26 cellular contexts compared by ENCODE assay signal in the genomic region with DNA sequence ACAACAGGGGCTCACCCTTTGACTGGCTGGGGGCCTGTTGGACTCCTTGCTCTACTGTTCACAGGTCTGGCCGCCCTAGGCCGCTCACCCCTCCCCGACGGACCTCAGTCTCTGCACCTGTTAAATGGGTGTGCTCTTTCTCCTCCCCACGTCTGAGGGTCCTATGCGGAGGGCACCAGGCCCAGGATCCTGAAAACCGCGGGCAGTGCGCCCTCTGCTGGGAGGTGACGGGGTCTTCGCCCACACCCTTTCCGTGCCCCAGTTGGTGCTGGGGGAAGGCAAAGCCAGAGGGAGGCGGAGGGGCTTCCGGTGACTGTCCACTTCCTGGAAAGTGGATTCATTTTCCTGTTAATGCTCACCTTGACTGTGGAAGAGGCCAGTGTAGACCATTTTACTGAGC.
A peak's percentile ranks its signal among the peaks of the same experiment; 100 is the strongest.
DNase-seq lines count a peak whose midpoint lies in the region; ATAC-seq, FAIRE-seq and TF ChIP-seq lines count a peak whose summit lies in the region.
"Had no signal": no experiment of that assay in that cellular context is flagged by ENCODE, and none has a peak within 500 bp of the region (broad histone marks: within the 10 kb centered on the region; RNA-seq: fewer than 3 reads in every experiment).

No MANE protein-coding gene starts in this region.

- WGBS in psoas muscle, 3 donors = 50 to 64% (median 59%) methylated on average over 14 of the region's 14 CpGs
- WGBS in transverse colon (ENCODE audit: low coverage in 1 of 2), 2 donors = 75 to 90% methylated on average over 2 to 14 of the region's 14 CpGs

- H3K4me3 ChIP-seq in HFF-Myc (replicated peaks; ENCODE audit: low read depth, low read length) (no peak overlapping the region), psoas muscle (no peak overlapping the region), transverse colon (no peak overlapping the region)
- H3K4me3 ChIP-seq: cardiac muscle cell, tibial artery had no signal

- intact Hi-C loops in psoas muscle (cut with DNase I) = no loop called here
- intact Hi-C loops in transverse colon (cut with DNase I; ENCODE audit: low total_unique reads) = no loop called here

- H3K9me3 ChIP-seq in psoas muscle = no peaks in the 10 kb centered on the region
- peaks cover 0 to 8% of the 10 kb centered on the region in 2 donors for H3K9me3 ChIP-seq in transverse colon
- H3K9me3 ChIP-seq: tibial artery had no signal

- H3K36me3 Mint-ChIP-seq in osteocyte (ENCODE audit: unreplicated experiment) = no peaks in the 10 kb centered on the region

- TF ChIP-seq EP300 in transverse colon (IDR thresholded peaks at IDR 0.05; ENCODE audit: low read depth) = no peak

- peak; percentile 13 for DNase-seq in DMS 273 (lab: John Stamatoyannopoulos, UW; ENCODE audit: unreplicated experiment)
- no peak for DNase-seq in DMS 273 treated with DMSO at 0.1 percent for 48 hours (lab: John Stamatoyannopoulos, UW)
- DNase-seq in HFF-Myc (ENCODE audit: extremely low read depth, low read depth) = no peak
- DNase-seq in OCI-M1 (lab: John Stamatoyannopoulos, UW) = peak; percentile 29
- DNase-seq in osteocyte (ENCODE audit: extremely low spot score, unreplicated experiment) = peak; percentile 84
- DNase-seq in psoas muscle = no peak
- no peak for DNase-seq in transverse colon
- DNase-seq in frontal cortex (ENCODE audit: low spot score in 2 of 2) = no peak
- DNase-seq: activated CD4-positive, alpha-beta T cell treated with anti-CD3 and anti-CD28 coated beads, Interleukin-2, amount 50 U/mL, for 1 hour; activated gamma-delta T cell treated with Interleukin-2 at 50 U/mL for 16 hours; amniotic stem cell; foreskin keratinocyte; hypothalamus; NCI-H1105 treated with DMSO at 0.1 percent for 48 hours; NCI-H2227 treated with DMSO at 0.1 percent for 48 hours; NK-92 treated with Interleukin-12 subunit alpha and Interleukin-12 subunit beta, amount 100 ng/mL, for 24 hours; stimulated activated naive CD4-positive, alpha-beta T cell; tibial artery had no signal

- no peaks in the 10 kb centered on the region for H3K27me3 Mint-ChIP-seq in osteocyte (ENCODE audit: unreplicated experiment)
- H3K27me3 Mint-ChIP-seq: B cell had no signal

- H3K27ac ChIP-seq in psoas muscle (no peak overlapping the region), transverse colon (no peak overlapping the region)
- H3K27ac ChIP-seq: 22Rv1, cardiac muscle cell, epithelial cell of prostate, foreskin keratinocyte, tibial artery had no signal

- no peak overlapping the region for H3K27ac Mint-ChIP-seq in osteocyte (ENCODE audit: unreplicated experiment)
- H3K27ac Mint-ChIP-seq: B cell had no signal

- H3K4me1 Mint-ChIP-seq in osteocyte (ENCODE audit: unreplicated experiment) = no peaks in the 10 kb centered on the region
- H3K4me1 Mint-ChIP-seq: B cell had no signal

- H3K36me3 ChIP-seq in psoas muscle (ENCODE audit: insufficient read depth in 1 of 2, low read depth in 1 of 2) = no peaks in the 10 kb centered on the region
- no peaks in the 10 kb centered on the region for H3K36me3 ChIP-seq in transverse colon
- H3K36me3 ChIP-seq: cardiac muscle cell, tibial artery had no signal

- FAIRE-seq in frontal cortex (lab: Jason Lieb, UNC) = no peak
- FAIRE-seq: keratinocyte had no signal

- no peak overlapping the region for H3K4me3 Mint-ChIP-seq in osteocyte (ENCODE audit: unreplicated experiment)
- H3K4me3 Mint-ChIP-seq: B cell had no signal

- no peaks in the 10 kb centered on the region for H3K27me3 ChIP-seq in psoas muscle (ENCODE audit: insufficient read depth in 3 of 3, low read length in 2 of 3)
- no peaks in the 10 kb centered on the region for H3K27me3 ChIP-seq in transverse colon
- H3K27me3 ChIP-seq: cardiac muscle cell, foreskin keratinocyte, tibial artery had no signal

- ATAC-seq in psoas muscle = no peak
- ATAC-seq: foreskin keratinocyte, HCT116, Right ventricle myocardium inferior, sciatic nerve had no signal

- H3K4me1 ChIP-seq in psoas muscle (no peaks in the 10 kb centered on the region), transverse colon (no peaks in the 10 kb centered on the region)
- H3K4me1 ChIP-seq: foreskin keratinocyte, tibial artery had no signal

- peak; percentile 21 for TF ChIP-seq CTCF in HFF-Myc (IDR thresholded peaks at IDR 0.05; ENCODE audit: low read depth, low read length, missing control alignments)
- TF ChIP-seq CTCF in osteocyte (IDR thresholded peaks at IDR 0.05) = no peak
- no peak for TF ChIP-seq CTCF in psoas muscle (IDR thresholded peaks at IDR 0.05)
- TF ChIP-seq CTCF in transverse colon (IDR thresholded peaks at IDR 0.05) = no peak

- H3K9me3 Mint-ChIP-seq in osteocyte (ENCODE audit: unreplicated experiment) = peaks cover 23% of the 10 kb centered on the region

- TF ChIP-seq POLR2A in transverse colon (IDR thresholded peaks at IDR 0.05) = no peak

- in situ Hi-C loops in transverse colon (cut with MboI; ENCODE audit: low pct_ligation_motif_present in 1 of 4, low pct_unique_long_range_greater_than_20kb in 1 of 4, low sequenced_read_pairs in 3 of 4) = no loop called here

Comparison
In these comparisons a context has a peak if more than half of its experiments do, and no peak if none do; other contexts are left out.
1. DNase-seq: peak in DMS 273 (single experiment), OCI-M1 (single experiment) and osteocyte (single experiment); none in DMS 273 treated with DMSO at 0.1 percent for 48 hours (single experiment), HFF-Myc (single experiment), psoas muscle (0 of 2), transverse colon (single experiment) and frontal cortex (0 of 2).